In the genomic region with DNA sequence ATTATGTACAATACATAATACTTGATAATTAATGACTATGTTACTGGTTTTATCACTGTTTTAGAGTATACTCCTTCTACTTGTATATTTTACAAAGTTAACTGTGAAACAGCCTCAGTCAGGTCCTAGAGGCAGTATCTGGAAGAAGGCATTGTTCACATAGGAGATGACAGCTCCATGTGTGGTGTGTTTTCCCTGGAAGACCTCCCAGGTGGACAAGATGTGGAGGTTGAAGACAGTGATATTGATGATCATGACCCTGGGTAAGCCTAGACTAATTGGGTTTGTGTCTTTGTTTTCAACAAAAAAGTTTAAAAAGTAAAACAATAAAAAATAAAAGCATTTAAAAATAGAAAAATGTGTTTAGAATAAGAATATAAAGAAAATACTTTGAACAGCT, we compare ENCODE assay signal across 7 cellular contexts.
"Had no signal": no experiment of that assay in that cellular context is flagged by ENCODE, and none has a peak within 500 bp of the region (broad histone marks: within the 10 kb centered on the region; RNA-seq: fewer than 3 reads in every experiment).

No MANE protein-coding gene starts in this region.

- H3K36me3 Mint-ChIP-seq: IgD-negative memory B cell had no signal

- ATAC-seq: HepG2, K562 had no signal

- H3K4me3 Mint-ChIP-seq: IgD-negative memory B cell had no signal

- H3K9me3 Mint-ChIP-seq: IgD-negative memory B cell had no signal

- FAIRE-seq: HepG2, HTR-8/SVneo, K562 had no signal

- H3K27ac ChIP-seq: HL-60 had no signal

- DNase-seq: KBM-7, KG1 had no signal

- H3K4me3 ChIP-seq: K562 had no signal

- H3K27ac Mint-ChIP-seq: IgD-negative memory B cell had no signal

- H3K4me1 Mint-ChIP-seq: IgD-negative memory B cell had no signal

- H3K27me3 Mint-ChIP-seq: IgD-negative memory B cell had no signal
